Comparison of ENCODE assay signal across 10 cellular contexts in the genomic region with DNA sequence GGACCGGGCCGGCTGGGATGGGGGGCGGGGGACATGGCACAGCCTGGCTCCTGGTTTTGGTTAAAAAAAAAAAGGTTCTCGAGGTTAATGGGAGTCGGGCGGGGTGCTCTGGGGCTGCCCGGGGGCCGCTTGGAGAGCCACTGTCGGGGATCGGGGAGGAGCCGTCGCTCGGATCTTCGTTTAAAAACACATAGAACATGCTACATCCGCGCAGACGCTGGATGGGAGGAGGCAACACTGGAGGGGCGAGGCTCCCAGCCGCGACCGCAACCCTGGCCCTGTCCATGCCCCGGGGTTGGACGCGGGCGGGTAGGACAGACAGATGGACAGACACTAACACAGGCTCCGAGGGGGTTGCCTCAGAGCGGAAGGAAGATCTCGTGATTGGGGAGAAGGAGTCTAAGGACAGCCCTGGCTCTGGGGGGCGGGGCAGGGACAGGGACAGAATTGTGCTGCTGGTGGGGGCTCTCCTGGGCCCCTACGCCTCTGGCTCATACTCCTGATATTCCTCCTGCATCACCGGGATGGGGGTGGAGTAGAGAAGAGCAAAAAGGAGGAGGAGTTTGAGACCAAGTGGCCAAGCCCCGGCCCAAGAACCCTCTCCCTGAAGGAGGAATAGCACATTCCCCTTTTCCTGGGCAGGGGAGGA. TPM values are rescaled to one million over a fixed set of nuclear protein-coding genes. Genes with fewer than 3 reads are reported as not detected.
DNase-seq lines count a peak whose midpoint lies in the region; ATAC-seq and TF ChIP-seq lines count a peak whose summit lies in the region.
"Had no signal": no experiment of that assay in that cellular context is flagged by ENCODE, and none has a peak within 500 bp of the region (broad histone marks: within the 10 kb centered on the region; RNA-seq: fewer than 3 reads in every experiment).

No MANE protein-coding gene starts in this region.

- no peaks in the 10 kb centered on the region for H3K36me3 Mint-ChIP-seq in activated CD8-positive, alpha-beta T cell treated with anti-CD3 and anti-CD28 coated beads, Interleukin-2, amount 10 ng/mL, durations not matched to agents 7 days and 5 days (ENCODE audit: low read depth)

- intact Hi-C loops in Right ventricle myocardium superior (cut with DNase I) = no loop called here

- H3K36me3 ChIP-seq in right atrium auricular region = no peaks in the 10 kb centered on the region
- no peaks in the 10 kb centered on the region for H3K36me3 ChIP-seq in iPS-15b (ENCODE audit: control insufficient read depth, insufficient read depth, low read length)
- no peaks in the 10 kb centered on the region for H3K36me3 ChIP-seq in thoracic aorta
- H3K36me3 ChIP-seq in WERI-Rb-1 = no peaks in the 10 kb centered on the region

- CTCF ChIA-PET in activated CD8-positive, alpha-beta T cell treated with anti-CD3 and anti-CD28 coated beads, Interleukin-2, amount 10 ng/mL, durations not matched to agents 7 days and 5 days (lab: Charles Lee) = no interaction called here

- H3K9me3 ChIP-seq in right atrium auricular region (no peaks in the 10 kb centered on the region), iPS-15b (ENCODE audit: control insufficient read depth, insufficient read depth, low read length) (no peaks in the 10 kb centered on the region), thoracic aorta (no peaks in the 10 kb centered on the region), WERI-Rb-1 (ENCODE audit: severe bottlenecking) (no peaks in the 10 kb centered on the region)

- TF ChIP-seq CTCF in right atrium auricular region (IDR thresholded peaks at IDR 0.05) (no peak), thoracic aorta (IDR thresholded peaks at IDR 0.05) (no peak), WERI-Rb-1 (IDR thresholded peaks at IDR 0.05; ENCODE audit: low read depth, low read length) (no peak)

- H3K9ac ChIP-seq in iPS-15b (ENCODE audit: low read depth, low read length) = no peak overlapping the region

- H3K27me3 Mint-ChIP-seq in activated CD8-positive, alpha-beta T cell treated with anti-CD3 and anti-CD28 coated beads, Interleukin-2, amount 10 ng/mL, durations not matched to agents 7 days and 5 days (ENCODE audit: low read depth) = peaks cover 65% of the 10 kb centered on the region

- DNase-seq in Right ventricle myocardium superior (no peak), right atrium auricular region (ENCODE audit: low spot score) (no peak), thoracic aorta (ENCODE audit: low spot score) (no peak), WERI-Rb-1 (no peak), NCI-H2029 treated with DMSO at 0.1 percent for 48 hours (lab: John Stamatoyannopoulos, UW) (no peak), NCI-H1092 (lab: John Stamatoyannopoulos, UW) (no peak)
- DNase-seq in activated CD8-positive, alpha-beta T cell treated with anti-CD3 and anti-CD28 coated beads, Interleukin-2, amount 10 ng/mL, durations not matched to agents 7 days and 5 days = peak; percentile 25
- DNase-seq: occipital lobe, T-helper 9 cell had no signal

- H3K27me3 ChIP-seq in right atrium auricular region (peaks cover 5 to 17% of the 10 kb centered on the region in 2 donors), iPS-15b (ENCODE audit: control insufficient read depth, insufficient read depth, low read length) (peaks cover 41% of the 10 kb centered on the region), thoracic aorta (replicated peaks; ENCODE audit: insufficient read depth) (peaks cover 9% of the 10 kb centered on the region), WERI-Rb-1 (ENCODE audit: insufficient read depth, low read depth, severe bottlenecking) (no peaks in the 10 kb centered on the region)

- peak; percentile 19 for ATAC-seq in Right ventricle myocardium superior (ENCODE audit: poor library complexity)
- peak; percentile 16 for ATAC-seq in activated CD8-positive, alpha-beta T cell treated with anti-CD3 and anti-CD28 coated beads, Interleukin-2, amount 10 ng/mL, durations not matched to agents 7 days and 5 days
- ATAC-seq in thoracic aorta (ENCODE audit: insufficient number of reproducible peaks, low FRiP score, low read depth) = no peak

- no peaks in the 10 kb centered on the region for H3K9me3 Mint-ChIP-seq in activated CD8-positive, alpha-beta T cell treated with anti-CD3 and anti-CD28 coated beads, Interleukin-2, amount 10 ng/mL, durations not matched to agents 7 days and 5 days (ENCODE audit: insufficient read depth)

- H3K27ac ChIP-seq in right atrium auricular region (no peak overlapping the region), thoracic aorta (no peak overlapping the region), WERI-Rb-1 (no peak overlapping the region)

- H3K4me1 ChIP-seq in right atrium auricular region (peaks cover 0 to 35% of the 10 kb centered on the region in 2 donors), iPS-15b (ENCODE audit: control insufficient read depth, insufficient read depth, low read length) (peaks cover 2% of the 10 kb centered on the region), thoracic aorta (ENCODE audit: control insufficient read depth in 1 of 2, low read depth in 2 of 2) (peaks cover 8 to 21% of the 10 kb centered on the region in 2 donors)

- H3K27ac Mint-ChIP-seq in activated CD8-positive, alpha-beta T cell treated with anti-CD3 and anti-CD28 coated beads, Interleukin-2, amount 10 ng/mL, durations not matched to agents 7 days and 5 days = no peak overlapping the region

- H3K4me3 ChIP-seq in right atrium auricular region (no peak overlapping the region), iPS-15b (ENCODE audit: low read depth, low read length) (peak overlapping the region; percentile 35), thoracic aorta (peak overlapping the region; percentile 35), WERI-Rb-1 (ENCODE audit: low read depth, low read length) (no peak overlapping the region)

- POLR2A ChIA-PET in activated CD8-positive, alpha-beta T cell treated with anti-CD3 and anti-CD28 coated beads, Interleukin-2, amount 10 ng/mL, durations not matched to agents 7 days and 5 days (lab: Charles Lee) = no interaction called here

- H3K4me1 Mint-ChIP-seq in activated CD8-positive, alpha-beta T cell treated with anti-CD3 and anti-CD28 coated beads, Interleukin-2, amount 10 ng/mL, durations not matched to agents 7 days and 5 days (ENCODE audit: low read depth) = peaks cover 14% of the 10 kb centered on the region

- H3K4me3 Mint-ChIP-seq in activated CD8-positive, alpha-beta T cell treated with anti-CD3 and anti-CD28 coated beads, Interleukin-2, amount 10 ng/mL, durations not matched to agents 7 days and 5 days = peak overlapping the region; percentile 55

RNA-seq across cellular contexts. Expression of gene SNCB, which starts 9.9 kb away (rescaled TPM):
- total RNA-seq in Right ventricle myocardium superior = not detected
- total RNA-seq in right atrium auricular region = under 1 TPM in 1 of 2 donors, not detected in 1; 0.67 TPM
- total RNA-seq in activated CD8-positive, alpha-beta T cell treated with anti-CD3 and anti-CD28 coated beads, Interleukin-2, amount 10 ng/mL, durations not matched to agents 7 days and 5 days = not detected
- total RNA-seq in thoracic aorta = not detected

RNA-seq across cellular contexts. Expression of gene EIF4E1B, which starts 10.0 kb away (rescaled TPM):
- total RNA-seq in Right ventricle myocardium superior (not detected), right atrium auricular region (not detected), thoracic aorta (not detected)
- not detected for total RNA-seq in activated CD8-positive, alpha-beta T cell treated with anti-CD3 and anti-CD28 coated beads, Interleukin-2, amount 10 ng/mL, durations not matched to agents 7 days and 5 days
- total RNA-seq: occipital lobe had no signal

RNA-seq across cellular contexts. Expression of gene GPRIN1, which starts 10.5 kb away (rescaled TPM):
- 0.56 TPM for total RNA-seq in Right ventricle myocardium superior
- under 1 TPM; 0.22 to 0.79 TPM for total RNA-seq in right atrium auricular region
- 1 to 10 TPM; 1.9 to 2.5 TPM for total RNA-seq in activated CD8-positive, alpha-beta T cell treated with anti-CD3 and anti-CD28 coated beads, Interleukin-2, amount 10 ng/mL, durations not matched to agents 7 days and 5 days
- total RNA-seq in thoracic aorta = 1 to 10 TPM in 1 of 2 donors, under 1 TPM in 1; 0.27 to 2.0 TPM

RNA-seq across cellular contexts. Expression of gene TSPAN17, which starts 26.8 kb away (rescaled TPM):
- 27.4 TPM for total RNA-seq in Right ventricle myocardium superior
- 10 to 100 TPM; 15.0 to 20.4 TPM for total RNA-seq in right atrium auricular region
- total RNA-seq in activated CD8-positive, alpha-beta T cell treated with anti-CD3 and anti-CD28 coated beads, Interleukin-2, amount 10 ng/mL, durations not matched to agents 7 days and 5 days = 10 to 100 TPM; 41.6 to 47.4 TPM
- 10 to 100 TPM; 20.6 to 25.0 TPM for total RNA-seq in thoracic aorta

Comparison
In these comparisons a context has a peak if more than half of its experiments do, and no peak if none do; other contexts are left out.
1. H3K4me3 ChIP-seq: peak in iPS-15b (single experiment) and thoracic aorta (single experiment); none in right atrium auricular region (0 of 2) and WERI-Rb-1 (single experiment).